24 cellular contexts compared by ENCODE assay signal in the genomic region with DNA sequence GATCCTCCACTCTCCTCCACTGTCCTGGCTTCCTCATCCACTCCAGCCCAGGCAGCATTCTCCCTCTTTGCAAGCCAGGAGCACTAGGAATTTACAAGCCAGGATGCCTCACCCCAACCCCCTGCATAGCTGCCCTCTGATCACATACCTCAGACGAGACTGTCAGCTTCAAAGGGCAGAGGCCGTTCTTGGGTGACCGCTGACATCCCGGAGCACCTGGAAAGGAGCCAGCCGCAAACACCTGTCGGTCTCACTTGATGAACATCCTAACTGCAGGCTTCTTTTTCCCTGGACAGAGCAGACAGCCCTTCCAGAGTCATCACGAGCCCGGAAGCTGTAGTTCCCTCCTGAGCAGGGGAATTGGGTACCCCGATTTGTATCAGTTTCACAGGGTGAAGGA.
"Had no signal": no experiment of that assay in that cellular context is flagged by ENCODE, and none has a peak within 500 bp of the region (broad histone marks: within the 10 kb centered on the region; RNA-seq: fewer than 3 reads in every experiment).

No MANE protein-coding gene starts in this region.

- H3K4me3 ChIP-seq: heart right ventricle, left lung, lung, ovary, psoas muscle, right atrium auricular region, thyroid gland, upper lobe of right lung had no signal

- H3K9me3 ChIP-seq: heart right ventricle, left lung, ovary, psoas muscle, right atrium auricular region, thyroid gland, upper lobe of right lung had no signal

- H3K4me1 Mint-ChIP-seq: activated CD4-positive, alpha-beta T cell treated with anti-CD3 and anti-CD28 coated beads, Interleukin-2, amount 10 ng/mL, durations not matched to agents 7 days and 5 days; activated naive CD8-positive, alpha-beta T cell treated with anti-CD3 and anti-CD28 coated beads, Interleukin-2, amount 50 U/mL, for 24 hours; natural killer cell had no signal

- H3K36me3 Mint-ChIP-seq: natural killer cell had no signal

- H3K4me1 ChIP-seq: left lung, psoas muscle, right atrium auricular region, thyroid gland, upper lobe of right lung had no signal

- DNase-seq: activated CD4-positive, alpha-beta T cell treated with anti-CD3 and anti-CD28 coated beads, Interleukin-2, amount 10 ng/mL, durations not matched to agents 7 days and 5 days; activated CD8-positive, alpha-beta T cell treated with anti-CD3 and anti-CD28 coated beads, Interleukin-2, amount 10 ng/mL, durations not matched to agents 7 days and 5 days; activated gamma-delta T cell; activated naive CD4-positive, alpha-beta T cell treated with anti-CD3 and anti-CD28 coated beads, Interleukin-2, amount 50 U/mL, for 16 hours; activated naive CD8-positive, alpha-beta T cell treated with anti-CD3 and anti-CD28 coated beads, Interleukin-2, amount 50 U/mL, for 24 hours; cerebellar nuclear complex; cortex of kidney; heart right ventricle; left lung; natural killer cell; ovary; psoas muscle; stimulated activated CD4-positive, alpha-beta T cell treated with anti-CD3 and anti-CD28 coated beads, Interleukin-12 subunit alpha, Interleukin-12 subunit beta, amount 100 ng/mL, for 4 hours; stimulated activated CD4-positive, alpha-beta T cell treated with anti-CD3 and anti-CD28 coated beads, Interleukin-4, amount 100 ng/mL, for 4 hours; stimulated activated naive CD8-positive, alpha-beta T cell treated with anti-CD3 and anti-CD28 coated beads, Interleukin-15, Interleukin-2, amounts not matched to agents 100 U/mL and 50 U/mL, for 24 hours; substantia nigra; T-helper 2 cell; thyroid gland; upper lobe of right lung had no signal

- H3K27ac Mint-ChIP-seq: activated CD4-positive, alpha-beta T cell treated with anti-CD3 and anti-CD28 coated beads, Interleukin-2, amount 10 ng/mL, durations not matched to agents 7 days and 5 days; activated CD8-positive, alpha-beta T cell treated with anti-CD3 and anti-CD28 coated beads, Interleukin-2, amount 10 ng/mL, durations not matched to agents 7 days and 5 days; activated naive CD8-positive, alpha-beta T cell treated with anti-CD3 and anti-CD28 coated beads, Interleukin-2, amount 50 U/mL, for 24 hours; activated T-helper 1 cell treated with anti-CD3 and anti-CD28 coated beads, Interleukin-12 subunit alpha, Interleukin-12 subunit beta, Interleukin-2, Interleukin-4 antibody, amounts not matched to agents 30 ng/mL and 10 ng/mL and 1 ng/mL, durations not matched to agents 14 hours and 24 hours and 36 hours; natural killer cell had no signal

- H3K36me3 ChIP-seq: heart right ventricle, left lung, ovary, right atrium auricular region, thyroid gland, upper lobe of right lung had no signal

- ATAC-seq: activated CD4-positive, CD25-positive, alpha-beta regulatory T cell treated with anti-CD3 and anti-CD28 coated beads, Interleukin-2, amount 50 U/mL, for 24 hours; activated CD8-positive, alpha-beta T cell treated with anti-CD3 and anti-CD28 coated beads, Interleukin-2, amount 10 ng/mL, durations not matched to agents 7 days and 5 days; activated naive CD8-positive, alpha-beta T cell treated with anti-CD3 and anti-CD28 coated beads, Interleukin-2, amount 50 U/mL, for 24 hours; left lung; natural killer cell; psoas muscle; stimulated activated naive CD8-positive, alpha-beta T cell treated with anti-CD3 and anti-CD28 coated beads, Interleukin-15, Interleukin-2, amounts not matched to agents 100 U/mL and 50 U/mL, for 24 hours; upper lobe of right lung had no signal

- H3K4me3 Mint-ChIP-seq: activated CD4-positive, alpha-beta T cell treated with anti-CD3 and anti-CD28 coated beads, Interleukin-2, amount 10 ng/mL, durations not matched to agents 7 days and 5 days; activated CD8-positive, alpha-beta T cell treated with anti-CD3 and anti-CD28 coated beads, Interleukin-2, amount 10 ng/mL, durations not matched to agents 7 days and 5 days; activated naive CD8-positive, alpha-beta T cell treated with anti-CD3 and anti-CD28 coated beads, Interleukin-2, amount 50 U/mL, for 24 hours; activated T-helper 1 cell treated with anti-CD3 and anti-CD28 coated beads, Interleukin-12 subunit alpha, Interleukin-12 subunit beta, Interleukin-2, Interleukin-4 antibody, amounts not matched to agents 30 ng/mL and 10 ng/mL and 1 ng/mL, durations not matched to agents 14 hours and 24 hours and 36 hours; natural killer cell had no signal

- H3K27me3 ChIP-seq: ovary, right atrium auricular region, thyroid gland, upper lobe of right lung had no signal

- H3K27ac ChIP-seq: epithelial cell of prostate, heart right ventricle, left lung, ovary, psoas muscle, right atrium auricular region, thyroid gland, upper lobe of right lung had no signal

- H3K9me3 Mint-ChIP-seq: activated CD4-positive, alpha-beta T cell treated with anti-CD3 and anti-CD28 coated beads, Interleukin-2, amount 10 ng/mL, durations not matched to agents 7 days and 5 days; activated naive CD8-positive, alpha-beta T cell treated with anti-CD3 and anti-CD28 coated beads, Interleukin-2, amount 50 U/mL, for 24 hours; activated T-helper 1 cell treated with anti-CD3 and anti-CD28 coated beads, Interleukin-12 subunit alpha, Interleukin-12 subunit beta, Interleukin-2, Interleukin-4 antibody, amounts not matched to agents 30 ng/mL and 10 ng/mL and 1 ng/mL, durations not matched to agents 14 hours and 24 hours and 36 hours; natural killer cell had no signal
